In genomic region chr10:11434323-11434722, GRCh38 we compare ENCODE assay signal across 11 cellular contexts.
DNase-seq lines count a peak whose midpoint lies in the region; ATAC-seq and TF ChIP-seq lines count a peak whose summit lies in the region.
"Had no signal": no experiment of that assay in that cellular context is flagged by ENCODE, and none has a peak within 500 bp of the region (broad histone marks: within the 10 kb centered on the region; RNA-seq: fewer than 3 reads in every experiment).

No MANE protein-coding gene starts in this region.

- CTCF ChIA-PET in activated CD4-positive, alpha-beta memory T cell treated with anti-CD3 and anti-CD28 coated beads for 36 hours (lab: Charles Lee) = interaction anchor here (0.8 to 1.0 kb wide), 2 partner anchors 22 to 59 kb away, joined by 3 read pairs; no protein-coding TSS in a partner anchor

- H3K4me3 ChIP-seq in DOHH2 (ENCODE audit: low read length) = no peak overlapping the region
- H3K4me3 ChIP-seq: suprapubic skin had no signal

- H3K4me1 Mint-ChIP-seq in activated CD4-positive, alpha-beta memory T cell treated with anti-CD3 and anti-CD28 coated beads for 36 hours (ENCODE audit: low read depth) = peaks cover 3% of the 10 kb centered on the region
- H3K4me1 Mint-ChIP-seq in effector memory CD8-positive, alpha-beta T cell (ENCODE audit: low read depth in 2 of 2) = peaks cover 0 to 5% of the 10 kb centered on the region in 2 donors

- no peaks in the 10 kb centered on the region for H3K79me2 ChIP-seq in DOHH2 (ENCODE audit: control insufficient read depth, low read length)

- no peaks in the 10 kb centered on the region for H3K36me3 Mint-ChIP-seq in activated CD4-positive, alpha-beta memory T cell treated with anti-CD3 and anti-CD28 coated beads for 36 hours
- no peaks in the 10 kb centered on the region for H3K36me3 Mint-ChIP-seq in effector memory CD8-positive, alpha-beta T cell (ENCODE audit: insufficient read depth)

- no peak overlapping the region for H3K27ac ChIP-seq in DOHH2 (ENCODE audit: low read depth, low read length)
- H3K27ac ChIP-seq: suprapubic skin had no signal

- DNase-seq in RPMI8226 (peak; percentile 17), iPS-NIHi7 (ENCODE audit: extremely low spot score) (peak; percentile 77)
- DNase-seq in activated CD4-positive, CD25-positive, alpha-beta regulatory T cell (lab: John Stamatoyannopoulos, UW) = no peak
- DNase-seq in activated CD4-positive, alpha-beta memory T cell treated with anti-CD3 and anti-CD28 coated beads for 36 hours = no peak
- no peak for DNase-seq in effector memory CD8-positive, alpha-beta T cell
- DNase-seq: NCI-H1436 had no signal

- H3K27me3 Mint-ChIP-seq in activated CD4-positive, alpha-beta memory T cell treated with anti-CD3 and anti-CD28 coated beads for 36 hours = no peaks in the 10 kb centered on the region
- no peaks in the 10 kb centered on the region for H3K27me3 Mint-ChIP-seq in effector memory CD8-positive, alpha-beta T cell

- no peaks in the 10 kb centered on the region; the same call in 1 of the 2 replicates for H3K4me1 ChIP-seq in DOHH2 (ENCODE audit: control insufficient read depth, low read length)
- H3K4me1 ChIP-seq: suprapubic skin had no signal

- H3K27ac Mint-ChIP-seq in activated CD4-positive, alpha-beta memory T cell treated with anti-CD3 and anti-CD28 coated beads for 36 hours = no peak overlapping the region
- no peak overlapping the region for H3K27ac Mint-ChIP-seq in effector memory CD8-positive, alpha-beta T cell

- H3K9me3 Mint-ChIP-seq in activated CD4-positive, alpha-beta memory T cell treated with anti-CD3 and anti-CD28 coated beads for 36 hours = peaks cover 5% of the 10 kb centered on the region
- H3K9me3 Mint-ChIP-seq in effector memory CD8-positive, alpha-beta T cell = peaks cover 0 to 3% of the 10 kb centered on the region in 2 donors

- peak; percentile 65 for TF ChIP-seq CTCF in DOHH2 (IDR thresholded peaks at IDR 0.05; ENCODE audit: low read depth, low read length, poor library complexity, severe bottlenecking)

- H4K20me1 ChIP-seq in DOHH2 (ENCODE audit: control insufficient read depth, insufficient read depth, low read depth, low read length) = no peaks in the 10 kb centered on the region

- POLR2A ChIA-PET in activated CD4-positive, alpha-beta memory T cell treated with anti-CD3 and anti-CD28 coated beads for 36 hours (lab: Charles Lee) = no interaction called here

- 0 out of 2 replicates have a peak, but pooled peaks cover 2% of the 10 kb centered on the region for H3K27me3 ChIP-seq in DOHH2 (ENCODE audit: control insufficient read depth, low read length)
- H3K27me3 ChIP-seq: SJCRH30 had no signal

- H3K36me3 ChIP-seq in DOHH2 (ENCODE audit: control insufficient read depth, low read length) = no peaks in the 10 kb centered on the region
- H3K36me3 ChIP-seq: SJCRH30, suprapubic skin had no signal

- H3K4me2 ChIP-seq in DOHH2 (ENCODE audit: low read length) = no peak overlapping the region

- H3K9me2 ChIP-seq in DOHH2 (replicated peaks; ENCODE audit: control insufficient read depth, low read length) = no peaks in the 10 kb centered on the region

- H3F3A ChIP-seq in DOHH2 (ENCODE audit: control insufficient read depth, insufficient read depth) = no peaks in the 10 kb centered on the region

- H3K4me3 Mint-ChIP-seq in activated CD4-positive, alpha-beta memory T cell treated with anti-CD3 and anti-CD28 coated beads for 36 hours = no peak overlapping the region
- H3K4me3 Mint-ChIP-seq in effector memory CD8-positive, alpha-beta T cell = no peak overlapping the region

- ATAC-seq in GM21619 (IDR thresholded peaks at IDR 0.05; ENCODE audit: unreplicated experiment) (peak; percentile 70), HG03571 (IDR thresholded peaks at IDR 0.05; ENCODE audit: unreplicated experiment) (no peak)
- no peak for ATAC-seq in effector memory CD8-positive, alpha-beta T cell (replicated peaks)

- intact Hi-C loops in activated CD4-positive, alpha-beta memory T cell treated with anti-CD3 and anti-CD28 coated beads for 36 hours (cut with micrococcal nuclease) = loop anchor here (2.0 kb wide), 1 partner anchor 38 kb away; no protein-coding TSS in a partner anchor

- no peaks in the 10 kb centered on the region for H3K9me3 ChIP-seq in DOHH2 (ENCODE audit: control insufficient read depth, insufficient read depth, low read length)
- H3K9me3 ChIP-seq: SJCRH30, suprapubic skin had no signal

Comparison
In these comparisons a context has a peak if more than half of its experiments do, and no peak if none do; other contexts are left out.
1. DNase-seq: peak in RPMI8226 (single experiment) and iPS-NIHi7 (single experiment); none in activated CD4-positive, CD25-positive, alpha-beta regulatory T cell (0 of 4), activated CD4-positive, alpha-beta memory T cell treated with anti-CD3 and anti-CD28 coated beads for 36 hours (single experiment) and effector memory CD8-positive, alpha-beta T cell (0 of 3).